In the genomic region with DNA sequence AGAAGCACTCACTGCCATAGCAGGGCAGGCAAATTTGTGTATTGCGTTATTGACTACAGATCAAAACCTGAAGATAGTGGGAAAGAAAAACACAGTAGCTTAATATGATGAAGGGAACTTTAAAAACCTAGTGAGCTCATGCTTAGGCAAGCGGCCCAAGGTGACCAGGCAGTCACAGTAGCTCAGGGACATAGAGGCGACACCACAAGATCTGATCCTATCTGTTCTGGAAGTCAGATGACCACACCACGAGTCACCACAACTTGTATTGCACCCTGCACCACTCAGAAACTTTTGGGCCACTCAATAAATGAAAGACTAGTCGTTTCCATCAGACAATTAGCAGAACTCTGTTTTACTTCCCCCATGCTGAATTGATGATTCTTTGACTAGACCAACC, we compare ENCODE assay signal across 11 cellular contexts. TPM values are rescaled to one million over a fixed set of nuclear protein-coding genes. Genes with fewer than 3 reads are reported as not detected.
DNase-seq lines count a peak whose midpoint lies in the region; ATAC-seq and TF ChIP-seq lines count a peak whose summit lies in the region.
"Had no signal": no experiment of that assay in that cellular context is flagged by ENCODE, and none has a peak within 500 bp of the region (broad histone marks: within the 10 kb centered on the region; RNA-seq: fewer than 3 reads in every experiment).

No MANE protein-coding gene starts in this region.

- no peaks in the 10 kb centered on the region for H3K36me3 ChIP-seq in Peyer's patch
- H3K36me3 ChIP-seq in duodenal mucosa (ENCODE audit: control insufficient read depth in 1 of 2, insufficient read depth in 2 of 2, low read length in 2 of 2), result no peaks in the 10 kb centered on the region

- TF ChIP-seq POLR2A in Peyer's patch (IDR thresholded peaks at IDR 0.05), result no peak

- no peak for TF ChIP-seq CTCF in Peyer's patch (IDR thresholded peaks at IDR 0.05)

- no peak for DNase-seq in activated CD4-positive, CD25-positive, alpha-beta regulatory T cell treated with anti-CD3 and anti-CD28 coated beads, Interleukin-2, amount 50 U/mL, for 72 hours
- DNase-seq in Peyer's patch (peak in 1 of 3 donors; percentile 52), SIG-M5 treated with dmso at 0.1 percent for 504 hours (lab: John Stamatoyannopoulos, UW; ENCODE audit: unreplicated experiment) (no peak), HuH-7 (ENCODE audit: low spot score) (no peak)
- peak; percentile 46 for DNase-seq in stimulated activated CD8-positive, alpha-beta memory T cell treated with anti-CD3 and anti-CD28 coated beads, Interleukin-4, amount 100 ng/mL, for 48 hours
- DNase-seq: DMS79, NCI-H510A had no signal

- H3K4me1 ChIP-seq in Peyer's patch (peaks cover 0 to 49% (median 10%) of the 10 kb centered on the region in 4 donors), duodenal mucosa (ENCODE audit: control insufficient read depth in 1 of 2, insufficient read depth in 2 of 2, low read length in 2 of 2) (peaks cover 20 to 23% of the 10 kb centered on the region in 2 donors)

- peak; percentile 5 to 9 for ATAC-seq in activated CD4-positive, CD25-positive, alpha-beta regulatory T cell treated with anti-CD3 and anti-CD28 coated beads, Interleukin-2, amount 50 U/mL, for 24 hours
- ATAC-seq in HG03442 (IDR thresholded peaks at IDR 0.05; ENCODE audit: unreplicated experiment), result no peak

- H3K9me3 ChIP-seq in Peyer's patch (no peaks in the 10 kb centered on the region), duodenal mucosa (ENCODE audit: control insufficient read depth in 1 of 2, low read length in 2 of 2) (no peaks in the 10 kb centered on the region)

- H3K4me3 ChIP-seq in Peyer's patch (peak overlapping the region in 1 of 4 donors; percentile 39), duodenal mucosa (ENCODE audit: low read depth in 1 of 2, low read length in 2 of 2) (peak overlapping the region; percentile 4 to 44)

- H3K27me3 ChIP-seq in Peyer's patch, result no peaks in the 10 kb centered on the region
- peaks cover 0 to 5% of the 10 kb centered on the region in 2 donors for H3K27me3 ChIP-seq in duodenal mucosa (ENCODE audit: control insufficient read depth in 1 of 2, insufficient read depth in 2 of 2, low read length in 2 of 2)

- peak overlapping the region in 1 of 2 donors; percentile 28 for H3K9ac ChIP-seq in duodenal mucosa (ENCODE audit: low read depth in 1 of 2, low read length in 2 of 2)

- peak overlapping the region; percentile 69 to 92 (median 84) for H3K27ac ChIP-seq in Peyer's patch
- H3K27ac ChIP-seq in duodenal mucosa (ENCODE audit: low read depth, low read length), result no peak overlapping the region

RNA-seq across cellular contexts. Expression of a gene that starts 4.9 kb away (rescaled TPM):
- 100 to 1,000 TPM in 3 of 4 donors, 10 to 100 TPM in 1; 18.2 to 128 (median 119) TPM for total RNA-seq in Peyer's patch
- total RNA-seq: bronchial epithelial cell had no signal
